Comparison of ENCODE assay signal across 15 cellular contexts in the genomic region with DNA sequence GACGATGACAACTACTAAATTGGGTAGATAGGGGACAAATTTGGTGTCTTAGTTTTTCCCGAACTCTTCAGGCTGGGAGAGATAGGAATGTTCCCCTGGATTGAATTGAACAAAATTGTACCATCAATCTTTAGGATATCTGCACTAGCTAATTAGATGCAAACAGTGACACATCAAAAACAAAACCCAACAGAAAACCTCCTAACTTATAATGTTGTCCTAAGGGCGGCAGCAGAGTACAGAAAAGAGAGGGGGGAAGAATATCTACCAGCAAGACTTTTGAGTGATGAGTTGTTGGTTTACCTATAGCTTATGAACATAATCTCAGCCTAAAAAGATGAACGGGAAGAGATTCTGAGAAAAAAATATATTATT.
DNase-seq lines count a peak whose midpoint lies in the region; TF ChIP-seq lines count a peak whose summit lies in the region.
"Had no signal": no experiment of that assay in that cellular context is flagged by ENCODE, and none has a peak within 500 bp of the region (broad histone marks: within the 10 kb centered on the region; RNA-seq: fewer than 3 reads in every experiment).

No MANE protein-coding gene starts in this region.

- POLR2A ChIA-PET in A673 (lab: Charles Lee; ENCODE audit: low non-redundant PET) = no interaction called here
- POLR2A ChIA-PET in RWPE1 (lab: Yijun Ruan, JAX; ENCODE audit: low non-redundant PET) = no interaction called here

- H3K4me2 ChIP-seq in GM23248 (ENCODE audit: unreplicated experiment) = peak overlapping the region; percentile 89
- H3K4me2 ChIP-seq: BLaER1 treated with 17β-estradiol and CSF1 and Interleukin-3, amounts not matched to agents 10 nM and 100 nM; KMS-11 had no signal

- H3K9me3 ChIP-seq in A673 (ENCODE audit: low read depth, low read length, poor library complexity, severe bottlenecking) (no peaks in the 10 kb centered on the region), GM23248 (ENCODE audit: low read depth) (no peaks in the 10 kb centered on the region)
- H3K9me3 ChIP-seq: BLaER1 treated with 17β-estradiol and CSF1 and Interleukin-3, amounts not matched to agents 10 nM and 100 nM; vagina had no signal

- intact Hi-C loops in A673 (cut with micrococcal nuclease; ENCODE audit: unreplicated experiment) = no loop called here

- H3K27ac ChIP-seq in A673 (ENCODE audit: low read depth, low read length, poor library complexity, severe bottlenecking) (no peak overlapping the region), GM23248 (peak overlapping the region; percentile 80), RWPE1 (no peak overlapping the region)
- H3K27ac ChIP-seq: BLaER1 treated with 17β-estradiol and CSF1 and Interleukin-3, amounts not matched to agents 10 nM and 100 nM; KMS-11; vagina had no signal

- H2AFZ ChIP-seq in GM23248 = peak overlapping the region; percentile 51; the same call in 1 of the 2 replicates

- H3K36me3 ChIP-seq in A673 (ENCODE audit: insufficient read depth, low read length, poor library complexity, severe bottlenecking) = no peaks in the 10 kb centered on the region
- H3K36me3 ChIP-seq in GM23248 (ENCODE audit: low read depth) = no peaks in the 10 kb centered on the region
- H3K36me3 ChIP-seq: BLaER1 treated with 17β-estradiol and CSF1 and Interleukin-3, amounts not matched to agents 10 nM and 100 nM; vagina had no signal

- peak overlapping the region; percentile 57 for H3K9ac ChIP-seq in GM23248
- H3K9ac ChIP-seq: BLaER1 treated with 17β-estradiol and CSF1 and Interleukin-3, amounts not matched to agents 10 nM and 100 nM; KMS-11 had no signal

- CTCF ChIA-PET in A673 (lab: Charles Lee) = no interaction called here
- CTCF ChIA-PET in RWPE1 (lab: Yijun Ruan, JAX) = interaction anchor here (1.0 kb wide), 1 partner anchor 424 kb away, joined by 3 read pairs; no protein-coding TSS in a partner anchor

- no peaks in the 10 kb centered on the region for H3K79me2 ChIP-seq in GM23248 (ENCODE audit: insufficient read depth)

- WGBS in GM23248 (ENCODE audit: low coverage in 1 of 2, low lambda C conversion rate in 2 of 2, missing lambda C conversion rate in 2 of 2), 2 experiments = 25% methylated on average over 4 of the region's 4 CpGs

- DNase-seq in A673 (ENCODE audit: low spot score) (peak; percentile 6), GM23248 (peak; percentile 62), RWPE1 (ENCODE audit: low spot score) (peak; percentile 8), fibroblast of mammary gland (ENCODE audit: low read depth) (no peak), Ammon's horn (ENCODE audit: low spot score) (no peak), NCI-H1092 treated with DMSO at 0.1 percent for 48 hours (lab: John Stamatoyannopoulos, UW) (no peak), NCI-H2227 (lab: John Stamatoyannopoulos, UW; ENCODE audit: unreplicated experiment) (no peak), NCI-H2107 (lab: John Stamatoyannopoulos, UW) (no peak)
- DNase-seq: cortex of kidney; foreskin melanocyte; Right ventricle myocardium superior; stimulated activated CD4-positive, alpha-beta T cell treated with anti-CD3 and anti-CD28 coated beads, Interleukin-2, amount 100 ng/mL, for 24 hours had no signal

- TF ChIP-seq CTCF in A673 (conservative IDR thresholded peaks at IDR 0.05; ENCODE audit: low read depth, low read length) (no peak; the same call in 1 of the 2 replicates), RWPE1 (conservative IDR thresholded peaks at IDR 0.05; ENCODE audit: low read depth) (no peak), fibroblast of mammary gland (conservative IDR thresholded peaks at IDR 0.05; ENCODE audit: control insufficient read depth, insufficient read depth, low read depth, low read length) (peak; percentile 59)

- in situ Hi-C loops in GM23248 (cut with MboI) = no loop called here

- no peaks in the 10 kb centered on the region for H3K4me1 ChIP-seq in A673 (ENCODE audit: insufficient read depth, low read length, poor library complexity, severe bottlenecking)
- H3K4me1 ChIP-seq in GM23248 (ENCODE audit: insufficient read depth) = peaks cover 33% of the 10 kb centered on the region
- H3K4me1 ChIP-seq: vagina had no signal

- H3K9me2 ChIP-seq in GM23248 (ENCODE audit: insufficient read depth) = no peaks in the 10 kb centered on the region

- H3K4me3 ChIP-seq in A673 (ENCODE audit: low read depth, low read length, poor library complexity, severe bottlenecking) (no peak overlapping the region), GM23248 (peak overlapping the region; percentile 52; the same call in 1 of the 2 replicates), fibroblast of mammary gland (ENCODE audit: control insufficient read depth, low read depth, low read length) (no peak overlapping the region)
- H3K4me3 ChIP-seq: BLaER1 treated with 17β-estradiol and CSF1 and Interleukin-3, amounts not matched to agents 10 nM and 100 nM; vagina had no signal

- H4K20me1 ChIP-seq in GM23248 (ENCODE audit: insufficient read depth) = no peaks in the 10 kb centered on the region
- H4K20me1 ChIP-seq: BLaER1 treated with 17β-estradiol and CSF1 and Interleukin-3, amounts not matched to agents 10 nM and 100 nM had no signal

- BruUV-seq in A673 (replicated peaks; lab: Mats Ljungman, UMichigan) = no TSS peak

- no peaks in the 10 kb centered on the region for H3K27me3 ChIP-seq in A673 (replicated peaks; ENCODE audit: insufficient read depth, low read depth, low read length, poor library complexity)
- no peaks in the 10 kb centered on the region for H3K27me3 ChIP-seq in GM23248 (replicated peaks; ENCODE audit: insufficient read depth)
- H3K27me3 ChIP-seq: BLaER1 treated with 17β-estradiol and CSF1 and Interleukin-3, amounts not matched to agents 10 nM and 100 nM; vagina had no signal

- H3F3A ChIP-seq in GM23248 (ENCODE audit: insufficient read depth) = peaks cover 31% of the 10 kb centered on the region

Comparison
In these comparisons a context has a peak if more than half of its experiments do, and no peak if none do; other contexts are left out.
1. DNase-seq: peak in A673 (single experiment), GM23248 (single experiment) and RWPE1 (single experiment); none in fibroblast of mammary gland (single experiment), Ammon's horn (single experiment), NCI-H1092 treated with DMSO at 0.1 percent for 48 hours (single experiment), NCI-H2227 (single experiment) and NCI-H2107 (single experiment).